In the genomic region with DNA sequence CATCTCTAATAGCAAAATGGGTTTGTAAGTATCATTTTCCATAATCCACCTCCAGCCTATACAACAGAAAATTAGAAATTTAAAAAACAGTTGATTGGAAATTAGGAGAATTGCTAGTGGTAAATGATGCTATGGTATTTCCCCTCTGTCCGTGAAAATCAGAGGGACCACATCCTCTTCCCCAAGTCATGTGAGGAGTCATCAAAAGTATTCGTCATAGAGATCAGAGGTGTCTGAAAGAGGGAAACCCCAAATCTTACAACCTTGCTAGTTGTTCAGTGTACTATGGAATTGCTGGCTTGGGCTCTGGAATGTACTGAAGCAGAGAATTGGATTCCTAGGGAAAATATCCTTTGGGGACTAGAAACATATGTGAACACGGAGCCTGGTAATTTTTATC, we compare ENCODE assay signal across 5 cellular contexts.
"Had no signal": no experiment of that assay in that cellular context is flagged by ENCODE, and none has a peak within 500 bp of the region (broad histone marks: within the 10 kb centered on the region; RNA-seq: fewer than 3 reads in every experiment).

No MANE protein-coding gene starts in this region.

- H3K4me3 Mint-ChIP-seq: IgD-negative memory B cell had no signal

- H3K36me3 Mint-ChIP-seq: IgD-negative memory B cell had no signal

- H3K27ac ChIP-seq: HL-60 had no signal

- DNase-seq: IMR-90 had no signal

- H3K4me3 ChIP-seq: K562 had no signal

- H3K27ac Mint-ChIP-seq: IgD-negative memory B cell had no signal

- H3K27me3 Mint-ChIP-seq: IgD-negative memory B cell had no signal

- ATAC-seq: HepG2, K562 had no signal
